In genomic region chrX:11470231-11470630, GRCh38 we compare ENCODE assay signal across 15 cellular contexts.
DNase-seq lines count a peak whose midpoint lies in the region; ATAC-seq, FAIRE-seq and TF ChIP-seq lines count a peak whose summit lies in the region.
"Had no signal": no experiment of that assay in that cellular context is flagged by ENCODE, and none has a peak within 500 bp of the region (broad histone marks: within the 10 kb centered on the region; RNA-seq: fewer than 3 reads in every experiment).

No MANE protein-coding gene starts in this region.

- no peaks in the 10 kb centered on the region for H3K27me3 ChIP-seq in K562 (ENCODE audit: control insufficient read depth in 2 of 2, insufficient read depth in 2 of 2, low read length in 2 of 2)
- no peaks in the 10 kb centered on the region for H3K27me3 ChIP-seq in upper lobe of right lung

- DNase-seq in left ventricle myocardium superior, result no peak
- DNase-seq in cardiac septum (ENCODE audit: low spot score), result no peak
- DNase-seq in K562 (ENCODE audit: extremely low read depth in 1 of 4, low spot score in 3 of 4), result no peak
- peak; percentile 59 for DNase-seq in kidney glomerular epithelial cell (lab: John Stamatoyannopoulos, UW)
- DNase-seq in upper lobe of right lung, result no peak
- DNase-seq in activated CD4-positive, alpha-beta T cell treated with anti-CD3 and anti-CD28 coated beads, Interleukin-2, amount 50 U/mL, for 48 hours, result no peak
- no peak for DNase-seq in NCI-H345 (lab: John Stamatoyannopoulos, UW)
- DNase-seq: activated CD8-positive, alpha-beta T cell treated with anti-CD3 and anti-CD28 coated beads for 36 hours; activated naive CD8-positive, alpha-beta T cell treated with anti-CD3 and anti-CD28 coated beads, Interleukin-2, amount 10 ng/mL, durations not matched to agents 7 days and 5 days; erythroblast; H7; NCI-H446; small intestine had no signal

- no peak overlapping the region for H3K4me2 ChIP-seq in K562 (ENCODE audit: insufficient read depth, low read length)
- H3K4me2 ChIP-seq: BLaER1 had no signal

- intact Hi-C loops in left ventricle myocardium superior (cut with micrococcal nuclease), result no loop called here
- intact Hi-C loops in cardiac septum (cut with DNase I), result no loop called here
- intact Hi-C loops in K562 (cut with micrococcal nuclease), result no loop called here
- intact Hi-C loops in upper lobe of right lung (cut with DNase I), result no loop called here

- TF ChIP-seq CTCF in K562 (IDR thresholded peaks at IDR 0.05 in 2 of 3, conservative IDR thresholded peaks at IDR 0.05 in 1 of 3; ENCODE audit: insufficient read depth in 2 of 3, low read depth in 1 of 3, low read length in 3 of 3) (no peak), upper lobe of right lung (IDR thresholded peaks at IDR 0.05) (no peak)

- peak overlapping the region; percentile 80 for H2AFZ ChIP-seq in K562 (ENCODE audit: low read depth, low read length)

- ATAC-seq in left ventricle myocardium superior (peak; percentile 36), K562 (no peak), upper lobe of right lung (peak; percentile 79), GM18502 (IDR thresholded peaks at IDR 0.05; ENCODE audit: poor library complexity, unreplicated experiment) (no peak)
- ATAC-seq: activated CD8-positive, alpha-beta T cell treated with anti-CD3 and anti-CD28 coated beads for 36 hours had no signal

- CTCF ChIA-PET in K562 (lab: Yijun Ruan, JAX; ENCODE audit: low intra/inter-chr PET ratio), result no interaction called here

- H3K9me3 ChIP-seq in K562 (replicated peaks; ENCODE audit: control insufficient read depth, insufficient read depth, low read depth, low read length), result no peaks in the 10 kb centered on the region; the same call in 1 of the 2 replicates
- H3K9me3 ChIP-seq in upper lobe of right lung, result no peaks in the 10 kb centered on the region
- H3K9me3 ChIP-seq: BLaER1 had no signal

- H3K9ac ChIP-seq in K562 (ENCODE audit: insufficient read depth in 1 of 2, low read depth in 2 of 2, low read length in 2 of 2), result no peak overlapping the region
- H3K9ac ChIP-seq: BLaER1 had no signal

- peaks cover 3% of the 10 kb centered on the region for H3K9me1 ChIP-seq in K562 (ENCODE audit: control insufficient read depth, insufficient read depth, low read length)

- no peaks in the 10 kb centered on the region for H3K36me3 ChIP-seq in K562 (ENCODE audit: control insufficient read depth, insufficient read depth, low read length)
- H3K36me3 ChIP-seq in upper lobe of right lung, result no peaks in the 10 kb centered on the region
- H3K36me3 ChIP-seq: BLaER1 had no signal

- peak; percentile 48 for FAIRE-seq in K562 (lab: Jason Lieb, UNC)
- FAIRE-seq: small intestine had no signal

- BruUV-seq in K562 (replicated peaks; lab: Mats Ljungman, UMichigan), result no TSS peak

- POLR2A ChIA-PET in K562 (lab: Yijun Ruan, JAX), result interaction anchor here (0.6 kb wide), 1 partner anchor 127 kb away, joined by 3 read pairs; no protein-coding TSS in a partner anchor

- H3K4me3 ChIP-seq in K562, result no peak overlapping the region
- H3K4me3 ChIP-seq in upper lobe of right lung, result no peak overlapping the region
- H3K4me3 ChIP-seq: BLaER1 had no signal

- H3K27ac ChIP-seq in K562 (ENCODE audit: extremely low read depth, low read depth, low read length) (no peak overlapping the region), upper lobe of right lung (no peak overlapping the region)
- H3K27ac ChIP-seq: BLaER1 had no signal

- H3K79me2 ChIP-seq in K562 (ENCODE audit: control insufficient read depth, insufficient read depth, low read length), result no peaks in the 10 kb centered on the region

- in situ Hi-C loops in K562 (cut with MboI), result no loop called here

- H3K4me1 ChIP-seq in K562 (replicated peaks in 1 of 2; ENCODE audit: control insufficient read depth in 2 of 2, insufficient read depth in 2 of 2, low read length in 2 of 2), result peaks cover 2 to 20% of the 10 kb centered on the region in 2 experiments; a peak in 4 of 5 replicates
- no peaks in the 10 kb centered on the region for H3K4me1 ChIP-seq in upper lobe of right lung
- H3K4me1 ChIP-seq: BLaER1 had no signal

- no peak for TF ChIP-seq EP300 in K562 (IDR thresholded peaks at IDR 0.05; ENCODE audit: low read length)

- WGBS in K562 (ENCODE audit: insufficient coverage, low coverage, missing lambda C conversion rate), result 100% methylated on average over 1 of the region's 1 CpG

- no peaks in the 10 kb centered on the region for H4K20me1 ChIP-seq in K562 (replicated peaks; ENCODE audit: control insufficient read depth, insufficient read depth, low read length)
- H4K20me1 ChIP-seq: BLaER1 had no signal

- TF ChIP-seq RAD21 in K562 (CRISPR knock-in tag; conservative IDR thresholded peaks at IDR 0.05 in 1 of 2, IDR thresholded peaks at IDR 0.05 in 1 of 2), result no peak

- TF ChIP-seq POLR2A in K562 (conservative IDR thresholded peaks at IDR 0.05), result no peak

TF ChIP-seq in K562, 482 proteins besides CTCF, POLR2A, EP300 and RAD21 (continues in another document):
- TF ChIP-seq ZBTB49 (CRISPR knock-in tag; IDR thresholded peaks at IDR 0.05; ENCODE audit: borderline replicate concordance) (no peak), POLR3G (IDR thresholded peaks at IDR 0.05; ENCODE audit: extremely low read depth, insufficient read length, insufficient replicate concordance) (no peak), RBM17 (IDR thresholded peaks at IDR 0.05; ENCODE audit: borderline replicate concordance, low read depth, low read length) (no peak), JUN (IDR thresholded peaks at IDR 0.05; ENCODE audit: borderline replicate concordance, low read depth, low read length) (no peak), JUN (CRISPR knock-in tag; IDR thresholded peaks at IDR 0.05; ENCODE audit: borderline replicate concordance) (no peak), CREB3L1 (IDR thresholded peaks at IDR 0.05; ENCODE audit: borderline replicate concordance, low read depth) (no peak), ADNP (tag; IDR thresholded peaks at IDR 0.05) (no peak), BMI1 (IDR thresholded peaks at IDR 0.05; ENCODE audit: low read length) (no peak), CSDE1 (IDR thresholded peaks at IDR 0.05) (no peak), MAFF (IDR thresholded peaks at IDR 0.05; ENCODE audit: low read length) (no peak), SETDB1 (IDR thresholded peaks at IDR 0.05; ENCODE audit: low read length) (no peak), ZNF280A (IDR thresholded peaks at IDR 0.05; ENCODE audit: low read depth, partially characterized antibody) (no peak), ZSCAN32 (CRISPR knock-in tag; IDR thresholded peaks at IDR 0.05) (no peak)
- TF ChIP-seq, protein P1, sequence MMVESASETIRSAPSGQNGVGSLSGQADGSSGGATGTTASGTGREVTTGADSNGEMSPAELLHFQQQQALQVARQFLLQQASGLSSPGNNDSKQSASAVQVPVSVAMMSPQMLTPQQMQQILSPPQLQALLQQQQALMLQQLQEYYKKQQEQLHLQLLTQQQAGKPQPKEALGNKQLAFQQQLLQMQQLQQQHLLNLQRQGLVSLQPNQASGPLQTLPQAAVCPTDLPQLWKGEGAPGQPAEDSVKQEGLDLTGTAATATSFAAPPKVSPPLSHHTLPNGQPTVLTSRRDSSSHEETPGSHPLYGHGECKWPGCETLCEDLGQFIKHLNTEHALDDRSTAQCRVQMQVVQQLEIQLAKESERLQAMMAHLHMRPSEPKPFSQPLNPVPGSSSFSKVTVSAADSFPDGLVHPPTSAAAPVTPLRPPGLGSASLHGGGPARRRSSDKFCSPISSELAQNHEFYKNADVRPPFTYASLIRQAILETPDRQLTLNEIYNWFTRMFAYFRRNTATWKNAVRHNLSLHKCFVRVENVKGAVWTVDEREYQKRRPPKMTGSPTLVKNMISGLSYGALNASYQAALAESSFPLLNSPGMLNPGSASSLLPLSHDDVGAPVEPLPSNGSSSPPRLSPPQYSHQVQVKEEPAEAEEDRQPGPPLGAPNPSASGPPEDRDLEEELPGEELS (CRISPR knock-in tag; IDR thresholded peaks at IDR 0.05; ENCODE audit: borderline replicate concordance), result no peak

Comparison
In these comparisons a context has a peak if more than half of its experiments do, and no peak if none do; other contexts are left out.
1. ATAC-seq: peak in left ventricle myocardium superior (single experiment) and upper lobe of right lung (single experiment); none in K562 (single experiment) and GM18502 (single experiment).